ENCODE assay signal across 8 cellular contexts in genomic region chr4:177380730-177381287, GRCh38.
DNase-seq lines count a peak whose midpoint lies in the region; ATAC-seq and TF ChIP-seq lines count a peak whose summit lies in the region.
"Had no signal": no experiment of that assay in that cellular context is flagged by ENCODE, and none has a peak within 500 bp of the region (broad histone marks: within the 10 kb centered on the region; RNA-seq: fewer than 3 reads in every experiment).

No MANE protein-coding gene starts in this region.

- no peaks in the 10 kb centered on the region for H3K79me1 ChIP-seq in mesendoderm (ENCODE audit: low read length)

- in situ Hi-C loops in transverse colon (cut with MboI; ENCODE audit: low pct_ligation_motif_present in 1 of 4, low pct_unique_long_range_greater_than_20kb in 1 of 4, low sequenced_read_pairs in 3 of 4) = no loop called here

- H3K4me3 ChIP-seq in GM12864 (ENCODE audit: low read depth, low read length) = no peak overlapping the region
- no peak overlapping the region for H3K4me3 ChIP-seq in WI38 (ENCODE audit: low read depth, low read length)
- H3K4me3 ChIP-seq in mesendoderm (ENCODE audit: low read length) = no peak overlapping the region
- H3K4me3 ChIP-seq in transverse colon = no peak overlapping the region

- H4K5ac ChIP-seq in mesendoderm (ENCODE audit: low read length) = no peak overlapping the region

- WGBS in mesendoderm (ENCODE audit: extremely low coverage, insufficient coverage, low lambda C conversion rate) = no CpG with 5 or more reads among the region's 19 CpGs
- WGBS in transverse colon (ENCODE audit: low coverage in 1 of 2), 2 donors = 90% methylated on average over 19 of the region's 19 CpGs; no CpG with 5 or more reads in 1 of the 2 donors

- DNase-seq in GM12864 (ENCODE audit: low read depth) (no peak), mesendoderm (peak; percentile 91), transverse colon (no peak), SHP77 treated with DMSO at 0.1 percent for 48 hours (lab: John Stamatoyannopoulos, UW) (no peak)

- H3K23ac ChIP-seq in mesendoderm (ENCODE audit: low read length) = peak overlapping the region; percentile 30

- peak; percentile 52 for ATAC-seq in HG03354 (IDR thresholded peaks at IDR 0.05; ENCODE audit: poor library complexity, severe bottlenecking, unreplicated experiment)
- ATAC-seq in GM18858 (IDR thresholded peaks at IDR 0.05; ENCODE audit: unreplicated experiment) = no peak
- ATAC-seq: activated T-helper 17 cell treated with anti-CD3 and anti-CD28 coated beads, Interleukin-2, amount 50 U/mL, for 72 hours had no signal

- H3K9me3 ChIP-seq in transverse colon = no peaks in the 10 kb centered on the region

- no peak overlapping the region for H2BK15ac ChIP-seq in mesendoderm (replicated peaks; ENCODE audit: low read depth)

- H3K18ac ChIP-seq in mesendoderm (ENCODE audit: low read length) = no peak overlapping the region

- no peak overlapping the region for H2BK120ac ChIP-seq in mesendoderm (ENCODE audit: low read depth, low read length)

- H3K4me1 ChIP-seq in mesendoderm (ENCODE audit: control insufficient read depth, low read depth, low read length) (no peaks in the 10 kb centered on the region), transverse colon (no peaks in the 10 kb centered on the region)

- H3K4me2 ChIP-seq in mesendoderm (ENCODE audit: low read length) = no peak overlapping the region

- no peak for TF ChIP-seq EP300 in transverse colon (IDR thresholded peaks at IDR 0.05; ENCODE audit: low read depth)

- TF ChIP-seq CTCF in GM12864 (IDR thresholded peaks at IDR 0.05; ENCODE audit: low read depth, low read length, missing control alignments) (peak; percentile 52), WI38 (IDR thresholded peaks at IDR 0.05; ENCODE audit: low read depth, low read length) (0 out of 2 replicates have a peak, but pooled peaks have one; percentile 13), transverse colon (IDR thresholded peaks at IDR 0.05) (no peak)

- no peak for TF ChIP-seq POLR2A in transverse colon (IDR thresholded peaks at IDR 0.05)

- no peak overlapping the region for H2BK5ac ChIP-seq in mesendoderm (ENCODE audit: low read length)

- H2AK5ac ChIP-seq in mesendoderm (ENCODE audit: low read length) = no peak overlapping the region

- H3K36me3 ChIP-seq in mesendoderm (ENCODE audit: control insufficient read depth, insufficient read depth, low read length) (no peaks in the 10 kb centered on the region), transverse colon (no peaks in the 10 kb centered on the region)

- no peak overlapping the region for H4K8ac ChIP-seq in mesendoderm (ENCODE audit: low read depth, low read length)

- intact Hi-C loops in transverse colon (cut with DNase I; ENCODE audit: low total_unique reads) = no loop called here

- H3K79me2 ChIP-seq in mesendoderm (ENCODE audit: control insufficient read depth, insufficient read depth, low read length) = no peaks in the 10 kb centered on the region

- no peak overlapping the region for H3K56ac ChIP-seq in mesendoderm (ENCODE audit: low read length)

- H3K9ac ChIP-seq in mesendoderm (ENCODE audit: low read length) = no peak overlapping the region

- H3K27ac ChIP-seq in mesendoderm (ENCODE audit: low read depth, low read length) (no peak overlapping the region), transverse colon (no peak overlapping the region)

- no peak overlapping the region for H3K4ac ChIP-seq in mesendoderm (ENCODE audit: low read depth, low read length)

- no peaks in the 10 kb centered on the region for H3K27me3 ChIP-seq in mesendoderm (ENCODE audit: insufficient read depth, low read length, poor library complexity)
- H3K27me3 ChIP-seq in transverse colon = no peaks in the 10 kb centered on the region

Comparison
In these comparisons a context has a peak if more than half of its experiments do, and no peak if none do; other contexts are left out.
1. CTCF ChIP-seq: peak in GM12864 (single experiment) and WI38 (single experiment); none in transverse colon (0 of 5).